ENCODE assay signal across 24 cellular contexts in the genomic region with DNA sequence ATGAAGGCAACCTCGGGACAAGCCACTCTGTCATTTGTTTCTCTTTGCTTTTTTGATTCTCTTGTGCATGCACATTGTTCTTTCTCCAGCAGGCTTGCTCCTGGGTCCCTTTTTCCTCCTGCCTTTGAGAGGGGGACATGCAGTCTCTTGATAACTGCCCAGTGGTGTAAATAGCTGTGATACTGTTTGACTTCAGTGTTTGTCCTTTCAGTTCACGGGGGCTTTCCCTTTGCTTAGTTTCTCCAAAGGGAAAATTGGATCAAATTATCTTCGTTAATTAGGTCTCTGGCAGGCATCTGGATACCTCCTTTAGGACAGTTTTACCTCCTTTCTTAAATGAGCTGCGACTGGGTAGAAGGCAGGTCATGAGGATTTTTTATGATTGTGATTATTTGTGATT. TPM values are rescaled to one million over a fixed set of nuclear protein-coding genes. Genes with fewer than 3 reads are reported as not detected.
A peak's percentile ranks its signal among the peaks of the same experiment; 100 is the strongest.
DNase-seq lines count a peak whose midpoint lies in the region; ATAC-seq and TF ChIP-seq lines count a peak whose summit lies in the region.
"Had no signal": no experiment of that assay in that cellular context is flagged by ENCODE, and none has a peak within 500 bp of the region (broad histone marks: within the 10 kb centered on the region; RNA-seq: fewer than 3 reads in every experiment).

No MANE protein-coding gene starts in this region.

- H3K4me3 Mint-ChIP-seq in endodermal cell (no peak overlapping the region), progenitor cell of endocrine pancreas (ENCODE audit: low read depth) (no peak overlapping the region)
- H3K4me3 Mint-ChIP-seq: CD4-positive, alpha-beta T cell had no signal

- peaks cover 4% of the 10 kb centered on the region for H3K9me3 Mint-ChIP-seq in endodermal cell
- H3K9me3 Mint-ChIP-seq in progenitor cell of endocrine pancreas (ENCODE audit: low read depth), result no peaks in the 10 kb centered on the region
- H3K9me3 Mint-ChIP-seq: CD4-positive, alpha-beta T cell had no signal

- H3K36me3 Mint-ChIP-seq in endodermal cell (ENCODE audit: low read depth) (peaks cover 53% of the 10 kb centered on the region), progenitor cell of endocrine pancreas (ENCODE audit: insufficient read depth) (peaks cover 30% of the 10 kb centered on the region)

- peaks cover 16% of the 10 kb centered on the region for H3K4me1 Mint-ChIP-seq in endodermal cell
- H3K4me1 Mint-ChIP-seq in progenitor cell of endocrine pancreas (ENCODE audit: low read depth), result peaks cover 7% of the 10 kb centered on the region

- intact Hi-C loops in Right ventricle myocardium superior (cut with DNase I), result no loop called here

- H3K36me3 ChIP-seq in cardiac muscle cell, result peaks cover 21% of the 10 kb centered on the region
- peaks cover 66% of the 10 kb centered on the region for H3K36me3 ChIP-seq in endodermal cell (ENCODE audit: control insufficient read depth, insufficient read depth, low read length)

- H3K4me3 ChIP-seq in cardiac muscle cell (no peak overlapping the region), endodermal cell (ENCODE audit: low read length) (peak overlapping the region; percentile 12)
- H3K4me3 ChIP-seq: A549; BLaER1 treated with 17β-estradiol and CSF1 and Interleukin-3, amounts not matched to agents 10 nM and 100 nM; PC-9 had no signal

- ATAC-seq in Right ventricle myocardium superior (ENCODE audit: poor library complexity), result no peak
- ATAC-seq: A549 had no signal

- 87 to 96% methylated on average over 3 to 4 of the region's 4 CpGs for WGBS in endodermal cell (ENCODE audit: insufficient coverage in 1 of 2, insufficient read length in 1 of 2), 2 experiments

- H3K27me3 Mint-ChIP-seq in endodermal cell (ENCODE audit: insufficient read depth) (no peaks in the 10 kb centered on the region), progenitor cell of endocrine pancreas (no peaks in the 10 kb centered on the region)
- H3K27me3 Mint-ChIP-seq: CD4-positive, alpha-beta T cell had no signal

- no peak overlapping the region for H3K9ac ChIP-seq in endodermal cell (ENCODE audit: extremely low read depth, low read length, poor library complexity, severe bottlenecking)
- H3K9ac ChIP-seq: BLaER1 treated with 17β-estradiol and CSF1 and Interleukin-3, amounts not matched to agents 10 nM and 100 nM had no signal

- H3K9me3 ChIP-seq in cardiac muscle cell (ENCODE audit: low read depth) (no peaks in the 10 kb centered on the region), endodermal cell (ENCODE audit: control insufficient read depth, low read length) (peaks cover 5% of the 10 kb centered on the region)
- H3K9me3 ChIP-seq: A549 had no signal

- no peak for TF ChIP-seq CTCF in cardiac muscle cell (IDR thresholded peaks at IDR 0.05; ENCODE audit: low read depth, low read length)
- TF ChIP-seq CTCF in endodermal cell (conservative IDR thresholded peaks at IDR 0.05), result peak; percentile 43
- TF ChIP-seq CTCF in progenitor cell of endocrine pancreas (IDR thresholded peaks at IDR 0.05; ENCODE audit: unreplicated experiment), result no peak

- H3K27ac Mint-ChIP-seq in endodermal cell, result peak overlapping the region; percentile 3
- peak overlapping the region; percentile 27 for H3K27ac Mint-ChIP-seq in progenitor cell of endocrine pancreas
- H3K27ac Mint-ChIP-seq: CD4-positive, alpha-beta T cell had no signal

- H3K27me3 ChIP-seq in cardiac muscle cell, result no peaks in the 10 kb centered on the region
- H3K27me3 ChIP-seq in endodermal cell (ENCODE audit: control insufficient read depth, insufficient read depth, low read length, poor library complexity, severe bottlenecking), result no peaks in the 10 kb centered on the region
- H3K27me3 ChIP-seq: BLaER1 treated with 17β-estradiol and CSF1 and Interleukin-3, amounts not matched to agents 10 nM and 100 nM had no signal

- DNase-seq in cardiac muscle cell (ENCODE audit: low read depth in 1 of 2, low spot score in 1 of 2) (no peak), Right ventricle myocardium superior (no peak), NCI-H1930 (lab: John Stamatoyannopoulos, UW) (peak; percentile 26 to 47), endodermal cell (no peak), progenitor cell of endocrine pancreas (ENCODE audit: low spot score, unreplicated experiment) (no peak), activated gamma-delta T cell (lab: John Stamatoyannopoulos, UW) (no peak), NCI-H2107 treated with DMSO at 0.1 percent for 48 hours (lab: John Stamatoyannopoulos, UW; ENCODE audit: unreplicated experiment) (no peak)
- DNase-seq: AML-193; CD4-positive, alpha-beta T cell; Kasumi-1; MV-4-11; NCI-H1417; NCI-H1694; NCI-H2081; NCI-H2171 treated with DMSO at 0.1 percent for 48 hours; NCI-H345; NCI-H510A treated with DMSO at 0.1 percent for 48 hours; NK-92 treated with Interleukin-12 subunit alpha and Interleukin-12 subunit beta, amount 100 ng/mL, for 24 hours; PC-9; SHP77; SW 1271 had no signal

- H3K27ac ChIP-seq in cardiac muscle cell (peak overlapping the region; percentile 12), endodermal cell (ENCODE audit: low read depth, low read length) (no peak overlapping the region)
- H3K27ac ChIP-seq: A549; BLaER1 treated with 17β-estradiol and CSF1 and Interleukin-3, amounts not matched to agents 10 nM and 100 nM; HL-60; PC-9 had no signal

- H3K4me1 ChIP-seq in cardiac muscle cell (ENCODE audit: low read depth) (no peaks in the 10 kb centered on the region), endodermal cell (ENCODE audit: control insufficient read depth, insufficient read depth, low read length) (peaks cover under 1% of the 10 kb centered on the region)
- H3K4me1 ChIP-seq: A549; BLaER1 treated with 17β-estradiol and CSF1 and Interleukin-3, amounts not matched to agents 10 nM and 100 nM had no signal

RNA-seq across cellular contexts. Expression of a gene that starts 41.5 kb away (rescaled TPM):
- total RNA-seq in cardiac muscle cell (16.5 and 20.3 TPM in 2 replicates), Right ventricle myocardium superior (21.5 TPM), endodermal cell (10 to 100 TPM; 38.3 to 45.5 TPM), progenitor cell of endocrine pancreas (42.3 and 43.4 TPM in 2 replicates)
- polyA plus RNA-seq in cardiac muscle cell, result 10.3 and 11.0 TPM in 2 replicates
- polyA plus RNA-seq in endodermal cell (2013, experiment 1 of 2), result 24.1 TPM
- polyA plus RNA-seq in endodermal cell (2013, experiment 2 of 2), result 25.3 TPM

Comparison
In these comparisons a context has a peak if more than half of its experiments do, and no peak if none do; other contexts are left out.
1. DNase-seq: peak in NCI-H1930 (2 of 2); none in cardiac muscle cell (0 of 2), Right ventricle myocardium superior (single experiment), endodermal cell (single experiment), progenitor cell of endocrine pancreas (single experiment), activated gamma-delta T cell (single experiment) and NCI-H2107 treated with DMSO at 0.1 percent for 48 hours (single experiment).